20 cellular contexts compared by ENCODE assay signal in genomic region chr10:116073451-116073850, GRCh38.
"Had no signal": no experiment of that assay in that cellular context is flagged by ENCODE, and none has a peak within 500 bp of the region (broad histone marks: within the 10 kb centered on the region; RNA-seq: fewer than 3 reads in every experiment).

No MANE protein-coding gene starts in this region.

- H3K4me3 Mint-ChIP-seq: naive thymus-derived CD4-positive, alpha-beta T cell; neural crest cell; stimulated activated naive CD8-positive, alpha-beta T cell treated with anti-CD3 and anti-CD28 coated beads, Interleukin-15, amount 100 ng/mL, for 72 hours had no signal

- H3K9me3 Mint-ChIP-seq: naive thymus-derived CD4-positive, alpha-beta T cell; neural crest cell; stimulated activated naive CD8-positive, alpha-beta T cell treated with anti-CD3 and anti-CD28 coated beads, Interleukin-15, amount 100 ng/mL, for 72 hours had no signal

- ATAC-seq: heart right ventricle; left cardiac atrium; left lung; naive thymus-derived CD4-positive, alpha-beta T cell; right lobe of liver; stimulated activated naive CD8-positive, alpha-beta T cell treated with anti-CD3 and anti-CD28 coated beads, Interleukin-15, amount 100 ng/mL, for 72 hours had no signal

- H3K4me1 ChIP-seq: heart right ventricle, left lung, thyroid gland had no signal

- H3K4me1 Mint-ChIP-seq: naive thymus-derived CD4-positive, alpha-beta T cell; stimulated activated naive CD8-positive, alpha-beta T cell treated with anti-CD3 and anti-CD28 coated beads, Interleukin-15, amount 100 ng/mL, for 72 hours had no signal

- DNase-seq: cerebellar nuclear complex; cortex of kidney; gastrocnemius medialis; heart right ventricle; hippocampal formation; left cardiac atrium; left lung; mesendoderm; midbrain; naive thymus-derived CD4-positive, alpha-beta T cell; small intestine; stimulated activated CD4-positive, alpha-beta T cell treated with anti-CD3 and anti-CD28 coated beads, Interleukin-15, amount 100 ng/mL, for 24 hours; stimulated activated CD4-positive, alpha-beta T cell treated with anti-CD3 and anti-CD28 coated beads, Interleukin-2, amount 100 ng/mL, for 48 hours; stimulated activated naive CD4-positive, alpha-beta T cell; stimulated activated naive CD8-positive, alpha-beta T cell treated with anti-CD3 and anti-CD28 coated beads, Interleukin-15, amount 100 ng/mL, for 72 hours; thyroid gland; trophoblast cell had no signal

- H3K36me3 ChIP-seq: gastrocnemius medialis, heart right ventricle, left lung, right lobe of liver, thyroid gland, vagina had no signal

- H3K9me3 ChIP-seq: gastrocnemius medialis, heart right ventricle, left lung, right lobe of liver, thyroid gland, vagina had no signal

- H3K27me3 Mint-ChIP-seq: naive thymus-derived CD4-positive, alpha-beta T cell; stimulated activated naive CD8-positive, alpha-beta T cell treated with anti-CD3 and anti-CD28 coated beads, Interleukin-15, amount 100 ng/mL, for 72 hours had no signal

- H3K27ac ChIP-seq: gastrocnemius medialis, heart right ventricle, left lung, right lobe of liver, thyroid gland, vagina had no signal

- H3K36me3 Mint-ChIP-seq: naive thymus-derived CD4-positive, alpha-beta T cell had no signal

- H3K27ac Mint-ChIP-seq: naive thymus-derived CD4-positive, alpha-beta T cell; stimulated activated naive CD8-positive, alpha-beta T cell treated with anti-CD3 and anti-CD28 coated beads, Interleukin-15, amount 100 ng/mL, for 72 hours had no signal

- H3K27me3 ChIP-seq: gastrocnemius medialis, heart right ventricle, left lung, right lobe of liver, thyroid gland, vagina had no signal

- H3K4me3 ChIP-seq: gastrocnemius medialis, heart right ventricle, left lung, right lobe of liver, thyroid gland, vagina had no signal
